In the genomic region with DNA sequence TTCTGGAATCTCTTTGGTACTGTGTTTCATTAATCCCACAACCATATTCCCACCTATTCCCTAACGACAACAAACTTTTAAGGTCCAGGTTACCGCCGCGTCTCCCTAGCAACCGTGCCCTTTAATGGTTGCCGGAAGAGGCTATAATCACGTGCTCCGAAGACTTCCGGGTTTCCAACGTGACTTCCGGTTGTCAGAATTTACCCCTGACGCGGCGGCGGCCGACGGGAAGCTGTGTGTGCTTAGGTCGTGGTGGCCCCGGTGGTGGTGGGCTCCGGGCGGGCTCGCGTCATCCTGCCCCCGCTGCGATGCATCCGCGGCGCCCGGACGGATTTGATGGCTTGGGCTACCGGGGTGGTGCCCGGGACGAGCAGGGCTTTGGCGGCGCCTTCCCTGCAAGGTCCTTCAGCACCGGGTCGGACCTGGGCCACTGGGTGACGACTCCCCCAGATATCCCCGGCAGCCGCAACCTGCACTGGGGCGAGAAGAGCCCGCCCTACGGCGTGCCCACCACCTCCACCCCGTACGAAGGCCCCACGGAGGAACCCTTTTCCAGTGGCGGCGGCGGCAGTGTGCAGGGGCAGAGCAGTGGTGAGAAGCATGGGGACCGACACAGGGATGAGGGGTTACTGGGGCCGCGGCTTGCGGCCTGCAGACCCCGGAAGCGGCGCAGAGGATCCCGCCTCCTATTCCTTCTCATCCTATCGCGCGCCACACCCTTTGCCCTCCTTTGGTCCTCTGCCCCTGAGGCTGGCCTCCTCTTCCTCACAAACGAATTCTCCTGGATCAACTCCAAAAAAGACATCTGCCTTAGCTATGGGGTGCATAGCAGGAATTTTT, we compare ENCODE assay signal across 8 cellular contexts. TPM values are rescaled to one million over a fixed set of nuclear protein-coding genes. Genes with fewer than 3 reads are reported as not detected.
DNase-seq lines count a peak whose midpoint lies in the region; ATAC-seq and TF ChIP-seq lines count a peak whose summit lies in the region.

A gene (plus strand): TSS at position 196 of the 840 bp plus-strand sequence. CDS start 113 bp downstream, at position 309.

- peaks cover 40% of the 10 kb centered on the region for H3K79me2 ChIP-seq in hepatocyte

- in situ Hi-C loops in astrocyte of the cerebellum (cut with HindIII; ENCODE audit: low sequenced_read_pairs): no loop called here

- H3K9me2 ChIP-seq in hepatocyte (replicated peaks; ENCODE audit: insufficient read depth): no peaks in the 10 kb centered on the region

- H3K36me3 ChIP-seq in hepatocyte (replicated peaks; ENCODE audit: insufficient read depth, low read depth): no peaks in the 10 kb centered on the region

- H3K4me2 ChIP-seq in hepatocyte: peak within 1 kb of the TSS; percentile 89

- peak within 1 kb of the TSS; percentile 89 for H2AFZ ChIP-seq in hepatocyte

- H3K27ac ChIP-seq in hepatocyte: peak within 1 kb of the TSS; percentile 92

- H4K20me1 ChIP-seq in hepatocyte (ENCODE audit: insufficient read depth, poor library complexity, severe bottlenecking): no peaks in the 10 kb centered on the region

- H3K9me3 ChIP-seq in hepatocyte (ENCODE audit: low read depth): no peaks in the 10 kb centered on the region

- no peaks in the 10 kb centered on the region for H3K27me3 ChIP-seq in hepatocyte

- H3K4me1 ChIP-seq in hepatocyte (ENCODE audit: insufficient read depth): peaks cover 6% of the 10 kb centered on the region

- H3K4me3 ChIP-seq in astrocyte of the cerebellum (ENCODE audit: low read depth, low read length) (peak within 1 kb of the TSS; percentile 87), hepatocyte (peak within 1 kb of the TSS; percentile 48)

- TF ChIP-seq CTCF in astrocyte of the cerebellum (IDR thresholded peaks at IDR 0.05; ENCODE audit: low read depth, low read length, missing control alignments): no peak
- TF ChIP-seq CTCF in hepatocyte (IDR thresholded peaks at IDR 0.05; ENCODE audit: poor library complexity): no peak

- WGBS in hepatocyte (ENCODE audit: low lambda C conversion rate, missing lambda C conversion rate): 2% methylated on average over 49 of the region's 62 CpGs

- ATAC-seq in GM18499 (IDR thresholded peaks at IDR 0.05; ENCODE audit: insufficient read depth, unreplicated experiment): peak; percentile 92
- ATAC-seq in HG02938 (IDR thresholded peaks at IDR 0.05; ENCODE audit: unreplicated experiment): peak; percentile 95

- peak; percentile 49 for DNase-seq in NCI-H187 treated with DMSO at 0.1 percent for 48 hours (lab: John Stamatoyannopoulos, UW)
- peak; percentile 79 for DNase-seq in T-helper 22 cell (ENCODE audit: low read depth)
- DNase-seq in astrocyte of the cerebellum (ENCODE audit: low read depth): peak; percentile 69
- peak; percentile 95 for DNase-seq in hepatocyte (ENCODE audit: low spot score)
- DNase-seq in retina: peak; percentile 98
- DNase-seq in NCI-H1048 (lab: John Stamatoyannopoulos, UW): no peak

RNA-seq across cellular contexts. Expression of the gene that starts here (rescaled TPM):
- 65.9 and 76.2 TPM in 2 replicates for total RNA-seq in hepatocyte
- polyA plus RNA-seq in hepatocyte: 16.5 and 27.3 TPM in 2 replicates
